In the genomic region with DNA sequence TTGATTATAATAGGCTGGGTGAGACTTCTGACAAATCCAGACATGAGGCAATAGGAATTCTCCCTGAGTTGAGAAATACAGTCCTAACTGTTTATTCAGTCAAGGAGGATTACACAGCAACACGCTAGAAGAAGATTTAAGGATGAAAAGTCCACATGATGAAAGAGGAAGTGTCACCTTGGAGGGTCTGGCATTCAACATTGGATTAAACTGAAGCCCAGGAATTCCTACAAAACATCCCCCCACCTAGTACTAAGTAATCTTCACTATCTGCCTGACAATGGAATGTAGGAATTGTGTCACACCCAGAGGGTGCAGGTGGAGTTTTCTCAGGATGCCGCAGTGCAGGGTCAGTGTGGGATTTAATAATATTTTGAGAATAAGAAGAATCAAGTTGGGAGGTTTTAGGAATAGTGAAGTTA, we compare ENCODE assay signal across 1 cellular context.
TF ChIP-seq lines count a peak whose summit lies in the region.

No MANE protein-coding gene starts in this region.

TF ChIP-seq in HepG2, 621 proteins besides CTCF, POLR2A, EP300 and RAD21 (continued from another document and continues in another):
- TF ChIP-seq ZBTB10 (CRISPR knock-in tag; IDR thresholded peaks at IDR 0.05; ENCODE audit: borderline replicate concordance) = no peak
- TF ChIP-seq, protein P1, sequence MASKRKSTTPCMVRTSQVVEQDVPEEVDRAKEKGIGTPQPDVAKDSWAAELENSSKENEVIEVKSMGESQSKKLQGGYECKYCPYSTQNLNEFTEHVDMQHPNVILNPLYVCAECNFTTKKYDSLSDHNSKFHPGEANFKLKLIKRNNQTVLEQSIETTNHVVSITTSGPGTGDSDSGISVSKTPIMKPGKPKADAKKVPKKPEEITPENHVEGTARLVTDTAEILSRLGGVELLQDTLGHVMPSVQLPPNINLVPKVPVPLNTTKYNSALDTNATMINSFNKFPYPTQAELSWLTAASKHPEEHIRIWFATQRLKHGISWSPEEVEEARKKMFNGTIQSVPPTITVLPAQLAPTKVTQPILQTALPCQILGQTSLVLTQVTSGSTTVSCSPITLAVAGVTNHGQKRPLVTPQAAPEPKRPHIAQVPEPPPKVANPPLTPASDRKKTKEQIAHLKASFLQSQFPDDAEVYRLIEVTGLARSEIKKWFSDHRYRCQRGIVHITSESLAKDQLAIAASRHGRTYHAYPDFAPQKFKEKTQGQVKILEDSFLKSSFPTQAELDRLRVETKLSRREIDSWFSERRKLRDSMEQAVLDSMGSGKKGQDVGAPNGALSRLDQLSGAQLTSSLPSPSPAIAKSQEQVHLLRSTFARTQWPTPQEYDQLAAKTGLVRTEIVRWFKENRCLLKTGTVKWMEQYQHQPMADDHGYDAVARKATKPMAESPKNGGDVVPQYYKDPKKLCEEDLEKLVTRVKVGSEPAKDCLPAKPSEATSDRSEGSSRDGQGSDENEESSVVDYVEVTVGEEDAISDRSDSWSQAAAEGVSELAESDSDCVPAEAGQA (IDR thresholded peaks at IDR 0.05; ENCODE audit: low read depth) = no peak
- TF ChIP-seq, protein P1 (CRISPR knock-in tag; IDR thresholded peaks at IDR 0.05; ENCODE audit: borderline replicate concordance) = no peak
- no peak for TF ChIP-seq ZNF33B (CRISPR knock-in tag; IDR thresholded peaks at IDR 0.05)
- TF ChIP-seq HDAC2 (CRISPR knock-in tag; IDR thresholded peaks at IDR 0.05) = peak; percentile 96
- no peak for TF ChIP-seq HMGA1 (CRISPR knock-in tag; conservative IDR thresholded peaks at IDR 0.05)
- TF ChIP-seq FOXK2 (IDR thresholded peaks at IDR 0.05) = 0 out of 2 replicates have a peak, but pooled peaks have one; percentile 31
- TF ChIP-seq FOXP1 (IDR thresholded peaks at IDR 0.05) = no peak
- peak; percentile 86 for TF ChIP-seq FOXP1 (CRISPR knock-in tag; IDR thresholded peaks at IDR 0.05)
- TF ChIP-seq HBP1 (CRISPR knock-in tag; IDR thresholded peaks at IDR 0.05; ENCODE audit: low read depth) = no peak
- TF ChIP-seq ZNF251 (CRISPR knock-in tag; IDR thresholded peaks at IDR 0.05) = no peak
- TF ChIP-seq NFYC (CRISPR knock-in tag; IDR thresholded peaks at IDR 0.05) = peak; percentile 24; the same call in 1 of the 2 replicates
- no peak for TF ChIP-seq ZNF816 (CRISPR knock-in tag; IDR thresholded peaks at IDR 0.05; ENCODE audit: borderline replicate concordance)
- TF ChIP-seq, protein P2, sequence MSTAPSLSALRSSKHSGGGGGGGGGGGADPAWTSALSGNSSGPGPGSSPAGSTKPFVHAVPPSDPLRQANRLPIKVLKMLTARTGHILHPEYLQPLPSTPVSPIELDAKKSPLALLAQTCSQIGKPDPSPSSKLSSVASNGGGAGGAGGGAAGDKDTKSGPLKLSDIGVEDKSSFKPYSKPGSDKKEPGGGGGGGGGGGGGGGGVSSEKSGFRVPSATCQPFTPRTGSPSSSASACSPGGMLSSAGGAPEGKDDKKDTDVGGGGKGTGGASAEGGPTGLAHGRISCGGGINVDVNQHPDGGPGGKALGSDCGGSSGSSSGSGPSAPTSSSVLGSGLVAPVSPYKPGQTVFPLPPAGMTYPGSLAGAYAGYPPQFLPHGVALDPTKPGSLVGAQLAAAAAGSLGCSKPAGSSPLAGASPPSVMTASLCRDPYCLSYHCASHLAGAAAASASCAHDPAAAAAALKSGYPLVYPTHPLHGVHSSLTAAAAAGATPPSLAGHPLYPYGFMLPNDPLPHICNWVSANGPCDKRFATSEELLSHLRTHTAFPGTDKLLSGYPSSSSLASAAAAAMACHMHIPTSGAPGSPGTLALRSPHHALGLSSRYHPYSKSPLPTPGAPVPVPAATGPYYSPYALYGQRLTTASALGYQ (CRISPR knock-in tag; IDR thresholded peaks at IDR 0.05) = peak; percentile 87
- TF ChIP-seq ZNF782 (CRISPR knock-in tag; IDR thresholded peaks at IDR 0.05; ENCODE audit: borderline replicate concordance) = no peak
- TF ChIP-seq ZNF10 (CRISPR knock-in tag; IDR thresholded peaks at IDR 0.05; ENCODE audit: borderline replicate concordance, low read depth) = no peak
- no peak for TF ChIP-seq MAFF (IDR thresholded peaks at IDR 0.05; ENCODE audit: low read depth, low read length)
- peak; percentile 86; the same call in 1 of the 2 replicates for TF ChIP-seq CREM (IDR thresholded peaks at IDR 0.05)
- no peak for TF ChIP-seq CREM (CRISPR knock-in tag; IDR thresholded peaks at IDR 0.05)
- TF ChIP-seq ZNF138 (CRISPR knock-in tag; IDR thresholded peaks at IDR 0.05; ENCODE audit: low read depth) = no peak
- peak; percentile 42; the same call in 1 of the 2 replicates for TF ChIP-seq SMC3 (IDR thresholded peaks at IDR 0.05; ENCODE audit: low read length)
- TF ChIP-seq PCBP2 (optimal IDR thresholded peaks at IDR 0.05; ENCODE audit: low read depth, low read length, poor library complexity, severe bottlenecking) = no peak
- TF ChIP-seq, protein P3, sequence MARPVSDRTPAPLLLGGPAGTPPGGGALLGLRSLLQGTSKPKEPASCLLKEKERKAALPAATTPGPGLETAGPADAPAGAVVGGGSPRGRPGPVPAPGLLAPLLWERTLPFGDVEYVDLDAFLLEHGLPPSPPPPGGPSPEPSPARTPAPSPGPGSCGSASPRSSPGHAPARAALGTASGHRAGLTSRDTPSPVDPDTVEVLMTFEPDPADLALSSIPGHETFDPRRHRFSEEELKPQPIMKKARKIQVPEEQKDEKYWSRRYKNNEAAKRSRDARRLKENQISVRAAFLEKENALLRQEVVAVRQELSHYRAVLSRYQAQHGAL (CRISPR knock-in tag; IDR thresholded peaks at IDR 0.05; ENCODE audit: not compliant biosample characterization) = peak; percentile 26
- TF ChIP-seq CBFB (CRISPR knock-in tag; IDR thresholded peaks at IDR 0.05) = 0 out of 2 replicates have a peak, but pooled peaks have one; percentile 37
- peak; percentile 91; the same call in 1 of the 2 replicates for TF ChIP-seq HMG20A (CRISPR knock-in tag; IDR thresholded peaks at IDR 0.05; ENCODE audit: borderline replicate concordance)
- TF ChIP-seq, protein P4, sequence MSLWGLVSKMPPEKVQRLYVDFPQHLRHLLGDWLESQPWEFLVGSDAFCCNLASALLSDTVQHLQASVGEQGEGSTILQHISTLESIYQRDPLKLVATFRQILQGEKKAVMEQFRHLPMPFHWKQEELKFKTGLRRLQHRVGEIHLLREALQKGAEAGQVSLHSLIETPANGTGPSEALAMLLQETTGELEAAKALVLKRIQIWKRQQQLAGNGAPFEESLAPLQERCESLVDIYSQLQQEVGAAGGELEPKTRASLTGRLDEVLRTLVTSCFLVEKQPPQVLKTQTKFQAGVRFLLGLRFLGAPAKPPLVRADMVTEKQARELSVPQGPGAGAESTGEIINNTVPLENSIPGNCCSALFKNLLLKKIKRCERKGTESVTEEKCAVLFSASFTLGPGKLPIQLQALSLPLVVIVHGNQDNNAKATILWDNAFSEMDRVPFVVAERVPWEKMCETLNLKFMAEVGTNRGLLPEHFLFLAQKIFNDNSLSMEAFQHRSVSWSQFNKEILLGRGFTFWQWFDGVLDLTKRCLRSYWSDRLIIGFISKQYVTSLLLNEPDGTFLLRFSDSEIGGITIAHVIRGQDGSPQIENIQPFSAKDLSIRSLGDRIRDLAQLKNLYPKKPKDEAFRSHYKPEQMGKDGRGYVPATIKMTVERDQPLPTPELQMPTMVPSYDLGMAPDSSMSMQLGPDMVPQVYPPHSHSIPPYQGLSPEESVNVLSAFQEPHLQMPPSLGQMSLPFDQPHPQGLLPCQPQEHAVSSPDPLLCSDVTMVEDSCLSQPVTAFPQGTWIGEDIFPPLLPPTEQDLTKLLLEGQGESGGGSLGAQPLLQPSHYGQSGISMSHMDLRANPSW (CRISPR knock-in tag; IDR thresholded peaks at IDR 0.05; ENCODE audit: borderline replicate concordance) = no peak
- TF ChIP-seq TBX2 (CRISPR knock-in tag; IDR thresholded peaks at IDR 0.05; ENCODE audit: borderline replicate concordance) = peak; percentile 94
- TF ChIP-seq, protein P5, sequence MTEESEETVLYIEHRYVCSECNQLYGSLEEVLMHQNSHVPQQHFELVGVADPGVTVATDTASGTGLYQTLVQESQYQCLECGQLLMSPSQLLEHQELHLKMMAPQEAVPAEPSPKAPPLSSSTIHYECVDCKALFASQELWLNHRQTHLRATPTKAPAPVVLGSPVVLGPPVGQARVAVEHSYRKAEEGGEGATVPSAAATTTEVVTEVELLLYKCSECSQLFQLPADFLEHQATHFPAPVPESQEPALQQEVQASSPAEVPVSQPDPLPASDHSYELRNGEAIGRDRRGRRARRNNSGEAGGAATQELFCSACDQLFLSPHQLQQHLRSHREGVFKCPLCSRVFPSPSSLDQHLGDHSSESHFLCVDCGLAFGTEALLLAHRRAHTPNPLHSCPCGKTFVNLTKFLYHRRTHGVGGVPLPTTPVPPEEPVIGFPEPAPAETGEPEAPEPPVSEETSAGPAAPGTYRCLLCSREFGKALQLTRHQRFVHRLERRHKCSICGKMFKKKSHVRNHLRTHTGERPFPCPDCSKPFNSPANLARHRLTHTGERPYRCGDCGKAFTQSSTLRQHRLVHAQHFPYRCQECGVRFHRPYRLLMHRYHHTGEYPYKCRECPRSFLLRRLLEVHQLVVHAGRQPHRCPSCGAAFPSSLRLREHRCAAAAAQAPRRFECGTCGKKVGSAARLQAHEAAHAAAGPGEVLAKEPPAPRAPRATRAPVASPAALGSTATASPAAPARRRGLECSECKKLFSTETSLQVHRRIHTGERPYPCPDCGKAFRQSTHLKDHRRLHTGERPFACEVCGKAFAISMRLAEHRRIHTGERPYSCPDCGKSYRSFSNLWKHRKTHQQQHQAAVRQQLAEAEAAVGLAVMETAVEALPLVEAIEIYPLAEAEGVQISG (CRISPR knock-in tag; IDR thresholded peaks at IDR 0.05) = peak; percentile 16; the same call in 1 of the 2 replicates
- TF ChIP-seq BCL6 (CRISPR knock-in tag; IDR thresholded peaks at IDR 0.05) = peak; percentile 90
- TF ChIP-seq ZNF207 (IDR thresholded peaks at IDR 0.05; ENCODE audit: borderline replicate concordance) = no peak
- no peak for TF ChIP-seq TRIM24 (CRISPR knock-in tag; IDR thresholded peaks at IDR 0.05)
- TF ChIP-seq ZBTB7A (CRISPR knock-in tag; IDR thresholded peaks at IDR 0.05) = no peak
- no peak for TF ChIP-seq DRAP1 (CRISPR knock-in tag; IDR thresholded peaks at IDR 0.05)
- TF ChIP-seq MLXIP (CRISPR knock-in tag; IDR thresholded peaks at IDR 0.05; ENCODE audit: borderline replicate concordance) = no peak
